In genomic region chr2:73283545-73284295, GRCh38 we compare ENCODE assay signal across 8 cellular contexts. TPM values are rescaled to one million over a fixed set of nuclear protein-coding genes. Genes with fewer than 3 reads are reported as not detected.
DNase-seq lines count a peak whose midpoint lies in the region; ATAC-seq and TF ChIP-seq lines count a peak whose summit lies in the region.

No MANE protein-coding gene starts in this region.

- peaks cover 43 to 50% (median 48%) of the 10 kb centered on the region in 11 experiments; a peak in 21 of 22 replicates for H4K20me1 ChIP-seq in BLaER1 treated with 17β-estradiol and CSF1 and Interleukin-3, amounts not matched to agents 10 nM and 100 nM
- no peaks in the 10 kb centered on the region for H4K20me1 ChIP-seq in fibroblast of lung (ENCODE audit: control insufficient read depth, extremely low read depth, insufficient read depth, low read length)

- TF ChIP-seq EP300 in ovary (IDR thresholded peaks at IDR 0.05) = no peak

- peaks cover 39% of the 10 kb centered on the region for H3K27me3 Mint-ChIP-seq in WTC11 (ENCODE audit: low read depth)

- H3K36me3 ChIP-seq in BLaER1 treated with 17β-estradiol and CSF1 and Interleukin-3, amounts not matched to agents 10 nM and 100 nM = peaks cover 12 to 38% (median 30%) of the 10 kb centered on the region in 11 experiments
- no peaks in the 10 kb centered on the region for H3K36me3 ChIP-seq in fibroblast of lung (ENCODE audit: control insufficient read depth, insufficient read depth, low read length)
- no peaks in the 10 kb centered on the region for H3K36me3 ChIP-seq in ovary

- ATAC-seq in GM19324 (IDR thresholded peaks at IDR 0.05; ENCODE audit: low FRiP score, unreplicated experiment) = peak; percentile 21
- peak; percentile 28 for ATAC-seq in HG03432 (IDR thresholded peaks at IDR 0.05; ENCODE audit: unreplicated experiment)
- ATAC-seq in WTC11 = peak; percentile 25
- ATAC-seq in GM21737 (IDR thresholded peaks at IDR 0.05; ENCODE audit: unreplicated experiment) = no peak

- H3K4me1 Mint-ChIP-seq in WTC11 = peaks cover 24% of the 10 kb centered on the region

- H3K9me3 ChIP-seq in BLaER1 treated with 17β-estradiol and CSF1 and Interleukin-3, amounts not matched to agents 10 nM and 100 nM (replicated peaks in 1 of 11) = no peaks in the 10 kb centered on the region
- H3K9me3 ChIP-seq in fibroblast of lung (ENCODE audit: control insufficient read depth, insufficient read depth, low read depth, low read length) (no peaks in the 10 kb centered on the region), ovary (no peaks in the 10 kb centered on the region)

- H3K4me3 ChIP-seq in BLaER1 treated with 17β-estradiol and CSF1 and Interleukin-3, amounts not matched to agents 10 nM and 100 nM = peak overlapping the region; percentile 84 to 93 (median 89)
- peak overlapping the region; percentile 36 to 63 (median 48) for H3K4me3 ChIP-seq in fibroblast of lung (replicated peaks in 1 of 4; ENCODE audit: control extremely low read depth in 1 of 4, insufficient read depth in 1 of 4, low read depth in 3 of 4, low read length in 4 of 4)
- peak overlapping the region; percentile 60 for H3K4me3 ChIP-seq in ovary

- whole genome bisulfite sequencing in ovary, 3 donors = 2 to 3% (median 3%) methylated on average over 31 to 43 of the region's 43 CpGs

- CTCF ChIA-PET in WTC11 (lab: Charles Lee) = interaction anchor here (0.9 to 2.2 kb wide), 9 partner anchors 8 to 102 kb away, joined by 3 to 20 read pairs (median 5); partner anchors contain the start of genes ALMS1 and EGR4

- intact Hi-C loops in ovary (cut with DNase I) = no loop called here

- TF ChIP-seq CTCF in WTC11 (IDR thresholded peaks at IDR 0.05) (no peak), fibroblast of lung (conservative IDR thresholded peaks at IDR 0.05 in 1 of 2, IDR thresholded peaks at IDR 0.05 in 1 of 2; ENCODE audit: low read depth in 1 of 2, low read length in 2 of 2) (no peak), ovary (IDR thresholded peaks at IDR 0.05) (no peak)

- H3K4me2 ChIP-seq in BLaER1 treated with 17β-estradiol and CSF1 and Interleukin-3, amounts not matched to agents 10 nM and 100 nM = peak overlapping the region; percentile 81 to 99 (median 92)
- peak overlapping the region; percentile 66 for H3K4me2 ChIP-seq in fibroblast of lung (ENCODE audit: extremely low read depth, insufficient read depth, low read length)

- peaks cover 35 to 61% (median 49%) of the 10 kb centered on the region in 10 experiments for H3K4me1 ChIP-seq in BLaER1 treated with 17β-estradiol and CSF1 and Interleukin-3, amounts not matched to agents 10 nM and 100 nM
- H3K4me1 ChIP-seq in fibroblast of lung (ENCODE audit: control insufficient read depth, extremely low read depth, insufficient read depth, low read length) = no peaks in the 10 kb centered on the region
- H3K4me1 ChIP-seq in ovary (ENCODE audit: insufficient read depth) = peaks cover 13% of the 10 kb centered on the region

- TF ChIP-seq POLR2A in ovary (IDR thresholded peaks at IDR 0.05) = no peak

- no peaks in the 10 kb centered on the region for H3K36me3 Mint-ChIP-seq in WTC11

- peak overlapping the region; percentile 88 to 98 (median 94) for H3K9ac ChIP-seq in BLaER1 treated with 17β-estradiol and CSF1 and Interleukin-3, amounts not matched to agents 10 nM and 100 nM
- H3K9ac ChIP-seq in fibroblast of lung (ENCODE audit: insufficient read depth, low read length) = no peak overlapping the region

- peak overlapping the region; percentile 78 for H3K4me3 Mint-ChIP-seq in WTC11

- peak overlapping the region; percentile 50; the same call in 1 of the 2 replicates for H3K27ac Mint-ChIP-seq in WTC11

- no peaks in the 10 kb centered on the region for H3K9me3 Mint-ChIP-seq in WTC11

- H3K27me3 ChIP-seq in BLaER1 treated with 17β-estradiol and CSF1 and Interleukin-3, amounts not matched to agents 10 nM and 100 nM = no peaks in the 10 kb centered on the region
- H3K27me3 ChIP-seq in fibroblast of lung (ENCODE audit: control insufficient read depth, insufficient read depth, low read length) (peaks cover 25% of the 10 kb centered on the region), ovary (no peaks in the 10 kb centered on the region)

- peak overlapping the region; percentile 46 for H2AFZ ChIP-seq in fibroblast of lung (ENCODE audit: low read length)

- peak overlapping the region; percentile 70 to 99 (median 96) for H3K27ac ChIP-seq in BLaER1 treated with 17β-estradiol and CSF1 and Interleukin-3, amounts not matched to agents 10 nM and 100 nM
- no peak overlapping the region for H3K27ac ChIP-seq in fibroblast of lung (ENCODE audit: insufficient read depth, low read length)
- no peak overlapping the region for H3K27ac ChIP-seq in ovary

- DNase-seq in WTC11 (ENCODE audit: low spot score) = peak; percentile 50
- no peak for DNase-seq in fibroblast of lung (ENCODE audit: low read depth in 2 of 2)
- DNase-seq in ovary = no peak
- no peak for DNase-seq in DMS153 (lab: John Stamatoyannopoulos, UW)

- no peaks in the 10 kb centered on the region for H3K79me2 ChIP-seq in fibroblast of lung (ENCODE audit: control insufficient read depth, insufficient read depth, low read length)

- POLR2A ChIA-PET in WTC11 (lab: Charles Lee) = interaction anchor here (0.6 kb wide), 1 partner anchor 7 kb away, joined by 3 read pairs; no protein-coding TSS in a partner anchor

TF ChIP-seq in WTC11, 78 proteins besides CTCF, POLR2A, EP300 and RAD21:
- TF ChIP-seq FOXP1 (CRISPR knock-in tag; IDR thresholded peaks at IDR 0.05; ENCODE audit: borderline replicate concordance) = peak; percentile 47; the same call in 1 of the 2 replicates
- no peak for TF ChIP-seq ZNF423 (CRISPR knock-in tag; IDR thresholded peaks at IDR 0.05)
- TF ChIP-seq HMGXB4 (CRISPR knock-in tag; IDR thresholded peaks at IDR 0.05) = peak; percentile 45; the same call in 1 of the 2 replicates
- TF ChIP-seq TEAD1 (CRISPR knock-in tag; IDR thresholded peaks at IDR 0.05) = peak; percentile 41; the same call in 1 of the 2 replicates
- no peak for TF ChIP-seq IRF1 (CRISPR knock-in tag; IDR thresholded peaks at IDR 0.05)
- no peak for TF ChIP-seq TEAD4 (CRISPR knock-in tag; IDR thresholded peaks at IDR 0.05)
- TF ChIP-seq ZNF121 (CRISPR knock-in tag; IDR thresholded peaks at IDR 0.05) = peak; percentile 97

RNA-seq across cellular contexts. Expression of gene FBXO41, which starts 0.6 kb away (rescaled TPM):
- total RNA-seq in WTC11 (2021) (19.2 to 21.5 TPM (median 21.1 TPM) in 3 replicates), fibroblast of lung (0.77 and 1.2 TPM in 2 replicates), ovary (1 to 10 TPM; 1.7 to 3.1 (median 3.0) TPM)
- polyA plus RNA-seq in fibroblast of lung (0.38 and 0.51 TPM in 2 replicates), ovary (1 to 10 TPM; 2.4 to 2.9 TPM)
- 0.30 and 0.58 TPM in 2 replicates for polyA plus RNA-seq in fibroblast of lung (2012)
- polyA minus RNA-seq in fibroblast of lung (ENCODE audit: low replicate concordance) = 0.89 and 1.1 TPM in 2 replicates

RNA-seq across cellular contexts. Expression of gene EGR4, which starts 9.6 kb away (rescaled TPM):
- total RNA-seq in WTC11 (2021) = 0.09 to 0.14 TPM (median 0.13 TPM) in 3 replicates
- under 0.01 TPM in 1 of 2 replicates, not detected in the other for total RNA-seq in fibroblast of lung
- polyA plus RNA-seq in fibroblast of lung = not detected in 2 replicates
- polyA plus RNA-seq in fibroblast of lung (2012) = not detected in 2 replicates
- polyA minus RNA-seq in fibroblast of lung (ENCODE audit: low replicate concordance) = not detected in 2 replicates
- total RNA-seq in ovary = under 1 TPM in 1 of 7 donors, not detected in 6; 0.13 TPM
- polyA plus RNA-seq in ovary = under 1 TPM in 1 of 2 donors, not detected in 1; 0.04 TPM

RNA-seq across cellular contexts. Expression of gene CCT7, which starts 49.6 kb away (rescaled TPM):
- 482 to 518 TPM (median 514 TPM) in 3 replicates for total RNA-seq in WTC11 (2021)
- 262 and 299 TPM in 2 replicates for total RNA-seq in fibroblast of lung
- 233 and 319 TPM in 2 replicates for polyA plus RNA-seq in fibroblast of lung
- polyA plus RNA-seq in fibroblast of lung (2012) = 212 and 310 TPM in 2 replicates
- 233 and 525 TPM in 2 replicates for polyA minus RNA-seq in fibroblast of lung (ENCODE audit: low replicate concordance)
- total RNA-seq in ovary = 100 to 1,000 TPM; 143 to 272 (median 220) TPM
- polyA plus RNA-seq in ovary = 100 to 1,000 TPM; 157 to 289 TPM

RNA-seq across cellular contexts. Expression of gene PRADC1, which starts 50.7 kb away (rescaled TPM):
- total RNA-seq in WTC11 (2021) = 11.4 to 12.9 TPM (median 12.2 TPM) in 3 replicates
- 6.7 and 11.7 TPM in 2 replicates for total RNA-seq in fibroblast of lung
- polyA plus RNA-seq in fibroblast of lung = 12.3 and 17.6 TPM in 2 replicates
- polyA plus RNA-seq in fibroblast of lung (2012) = 17.7 and 27.6 TPM in 2 replicates
- polyA minus RNA-seq in fibroblast of lung (ENCODE audit: low replicate concordance) = 25.4 and 40.9 TPM in 2 replicates
- total RNA-seq in ovary = 10 to 100 TPM in 6 of 7 donors, 1 to 10 TPM in 1; 7.7 to 19.7 (median 12.2) TPM
- 10 to 100 TPM in 1 of 2 donors, 1 to 10 TPM in 1; 9.7 to 11.8 TPM for polyA plus RNA-seq in ovary

Comparison
In these comparisons a context has a peak if more than half of its experiments do, and no peak if none do; other contexts are left out.
1. H3K27ac ChIP-seq: peak in BLaER1 treated with 17β-estradiol and CSF1 and Interleukin-3, amounts not matched to agents 10 nM and 100 nM (11 of 11); none in fibroblast of lung (single experiment) and ovary (0 of 2).
2. Peak in every context shown above with its lines, with median percentiles within 50 percentile points of each other: H3K4me3 ChIP-seq.